34 cellular contexts compared by ENCODE assay signal in genomic region chr10:101896466-101896865, GRCh38. TPM values are rescaled to one million over a fixed set of nuclear protein-coding genes. Genes with fewer than 3 reads are reported as not detected.
A peak's percentile ranks its signal among the peaks of the same experiment; 100 is the strongest.
DNase-seq lines count a peak whose midpoint lies in the region; ATAC-seq and TF ChIP-seq lines count a peak whose summit lies in the region.
"Had no signal": no experiment of that assay in that cellular context is flagged by ENCODE, and none has a peak within 500 bp of the region (broad histone marks: within the 10 kb centered on the region; RNA-seq: fewer than 3 reads in every experiment).

No MANE protein-coding gene starts in this region.

- H3K9me3 Mint-ChIP-seq in MCF 10A (ENCODE audit: unreplicated experiment): no peaks in the 10 kb centered on the region
- no peaks in the 10 kb centered on the region for H3K9me3 Mint-ChIP-seq in effector memory CD8-positive, alpha-beta T cell
- H3K9me3 Mint-ChIP-seq in memory B cell: no peaks in the 10 kb centered on the region
- no peaks in the 10 kb centered on the region for H3K9me3 Mint-ChIP-seq in T-cell
- H3K9me3 Mint-ChIP-seq: CD8-positive, alpha-beta T cell had no signal

- H3K4me3 ChIP-seq in mammary epithelial cell (replicated peaks in 1 of 3; ENCODE audit: insufficient read depth in 1 of 3, low read depth in 2 of 3, low read length in 3 of 3): no peak overlapping the region
- H3K4me3 ChIP-seq in GM23248: no peak overlapping the region
- H3K4me3 ChIP-seq: A549, esophagus squamous epithelium, gastroesophageal sphincter, Peyer's patch, tibial artery, vagina had no signal

- BruUV-seq in mammary epithelial cell (replicated peaks; lab: Mats Ljungman, UMichigan): no TSS peak
- no TSS peak for BruUV-seq in MCF 10A (replicated peaks; lab: Mats Ljungman, UMichigan)

- no peak for TF ChIP-seq CTCF in mammary epithelial cell (conservative IDR thresholded peaks at IDR 0.05 in 1 of 2, IDR thresholded peaks at IDR 0.05 in 1 of 2; ENCODE audit: extremely low read depth in 1 of 2, insufficient read depth in 1 of 2, low read depth in 1 of 2, low read length in 2 of 2)
- TF ChIP-seq CTCF in MCF 10A (IDR thresholded peaks at IDR 0.05; ENCODE audit: unreplicated experiment): no peak

- CTCF ChIA-PET in mammary epithelial cell (lab: Charles Lee; ENCODE audit: low non-redundant PET) (interaction anchor here (0.9 kb wide), 1 partner anchor 55 kb away, joined by 8 read pairs; no protein-coding TSS in a partner anchor), MCF 10A (lab: Yijun Ruan, JAX) (interaction anchor here (1.4 to 2.4 kb wide), 3 partner anchors 104 to 176 kb away, joined by 3 to 11 read pairs (median 5); no protein-coding TSS in a partner anchor), T-cell (lab: Charles Lee) (interaction anchor here in 1 of 2 donors (2.7 kb wide), 1 partner anchor 7 kb away, joined by 10 read pairs; no protein-coding TSS in a partner anchor)

- ATAC-seq in effector memory CD8-positive, alpha-beta T cell (replicated peaks): no peak
- ATAC-seq in memory B cell (ENCODE audit: low read depth) (no peak), T-cell (replicated peaks in 1 of 4) (no peak)
- ATAC-seq: A549; activated CD4-positive, alpha-beta T cell treated with anti-CD3 and anti-CD28 coated beads for 36 hours; CD8-positive, alpha-beta T cell; gastroesophageal sphincter; left lobe of liver; sciatic nerve had no signal

- WGBS in mammary epithelial cell (ENCODE audit: low coverage, missing lambda C conversion rate): 100% methylated on average over 1 of the region's 1 CpG
- 94 to 100% methylated on average over 1 of the region's 1 CpG for WGBS in GM23248 (ENCODE audit: low coverage in 1 of 2, low lambda C conversion rate in 2 of 2, missing lambda C conversion rate in 2 of 2), 2 experiments

- dilution Hi-C loops in mammary epithelial cell (cut with HindIII; ENCODE audit: low sequenced_read_pairs): no loop called here

- H3K4me2 ChIP-seq in mammary epithelial cell (ENCODE audit: insufficient read depth, low read depth, low read length) (no peak overlapping the region), GM23248 (ENCODE audit: unreplicated experiment) (no peak overlapping the region)
- H3K4me2 ChIP-seq: A549 had no signal

- H3F3A ChIP-seq in GM23248 (ENCODE audit: insufficient read depth): peaks cover 11% of the 10 kb centered on the region; the same call in 1 of the 2 replicates

- no peaks in the 10 kb centered on the region for H3K79me2 ChIP-seq in mammary epithelial cell (ENCODE audit: insufficient read depth, low read length)
- no peaks in the 10 kb centered on the region for H3K79me2 ChIP-seq in GM23248 (ENCODE audit: insufficient read depth)

- H3K36me3 ChIP-seq in mammary epithelial cell (ENCODE audit: insufficient read depth, low read length) (peaks cover 3% of the 10 kb centered on the region), GM23248 (ENCODE audit: low read depth) (no peaks in the 10 kb centered on the region)
- H3K36me3 ChIP-seq: gastroesophageal sphincter, Peyer's patch, vagina had no signal

- in situ Hi-C loops in mammary epithelial cell (cut with MboI; ENCODE audit: low sequenced_read_pairs in 2 of 2): no loop called here
- in situ Hi-C loops in GM23248 (cut with MboI): no loop called here

- H4K20me1 ChIP-seq in mammary epithelial cell (ENCODE audit: insufficient read depth, low read length) (no peaks in the 10 kb centered on the region), GM23248 (ENCODE audit: insufficient read depth) (no peaks in the 10 kb centered on the region; the same call in 1 of the 2 replicates)

- no peaks in the 10 kb centered on the region for H3K9me2 ChIP-seq in GM23248 (ENCODE audit: insufficient read depth)

- H3K4me3 Mint-ChIP-seq in MCF 10A (ENCODE audit: unreplicated experiment) (no peak overlapping the region), memory B cell (no peak overlapping the region), T-cell (no peak overlapping the region)
- no peak overlapping the region for H3K4me3 Mint-ChIP-seq in effector memory CD8-positive, alpha-beta T cell
- H3K4me3 Mint-ChIP-seq: activated CD4-positive, alpha-beta T cell treated with anti-CD3 and anti-CD28 coated beads for 36 hours; activated naive CD8-positive, alpha-beta T cell; CD8-positive, alpha-beta T cell had no signal

- H3K4me1 ChIP-seq in mammary epithelial cell (ENCODE audit: insufficient read depth, low read length) (peaks cover 9% of the 10 kb centered on the region), GM23248 (ENCODE audit: insufficient read depth) (no peaks in the 10 kb centered on the region)
- H3K4me1 ChIP-seq: tibial artery, vagina had no signal

- no peak overlapping the region for H3K9ac ChIP-seq in mammary epithelial cell (ENCODE audit: insufficient read depth, low read length)
- H3K9ac ChIP-seq in GM23248: no peak overlapping the region

- H2AFZ ChIP-seq in mammary epithelial cell (ENCODE audit: low read depth, low read length) (no peak overlapping the region), GM23248 (no peak overlapping the region)

- H3K9me3 ChIP-seq in mammary epithelial cell (replicated peaks; ENCODE audit: insufficient read depth, low read length) (no peaks in the 10 kb centered on the region), GM23248 (ENCODE audit: low read depth) (no peaks in the 10 kb centered on the region)
- H3K9me3 ChIP-seq: A549, esophagus squamous epithelium, gastroesophageal sphincter, Peyer's patch, tibial artery, vagina had no signal

- H3K4me1 Mint-ChIP-seq in MCF 10A (ENCODE audit: insufficient read depth, unreplicated experiment) (peaks cover 4% of the 10 kb centered on the region), memory B cell (peaks cover 44% of the 10 kb centered on the region), T-cell (peaks cover 7 to 16% (median 8%) of the 10 kb centered on the region in 3 donors)
- peaks cover 7 to 15% of the 10 kb centered on the region in 2 donors for H3K4me1 Mint-ChIP-seq in effector memory CD8-positive, alpha-beta T cell (ENCODE audit: low read depth in 2 of 2)

- POLR2A ChIA-PET in MCF 10A (lab: Yijun Ruan, JAX) (interaction anchor here (0.5 to 1.0 kb wide), 4 partner anchors 27 to 137 kb away, joined by 3 to 5 read pairs (median 4); no protein-coding TSS in a partner anchor), T-cell (lab: Charles Lee) (no interaction called here)

- no peak overlapping the region for H3K27ac ChIP-seq in mammary epithelial cell (ENCODE audit: insufficient read depth, low read depth, low read length)
- H3K27ac ChIP-seq in GM23248: no peak overlapping the region
- H3K27ac ChIP-seq: A549, esophagus squamous epithelium, gastroesophageal sphincter, Peyer's patch, tibial artery, vagina had no signal

- H3K27ac Mint-ChIP-seq in MCF 10A (ENCODE audit: low read depth, unreplicated experiment): no peak overlapping the region
- H3K27ac Mint-ChIP-seq in effector memory CD8-positive, alpha-beta T cell: peak overlapping the region; percentile 5 to 44
- peak overlapping the region; percentile 67 for H3K27ac Mint-ChIP-seq in memory B cell
- H3K27ac Mint-ChIP-seq in T-cell: peak overlapping the region in 1 of 2 donors; percentile 36
- H3K27ac Mint-ChIP-seq: activated CD4-positive, alpha-beta T cell treated with anti-CD3 and anti-CD28 coated beads for 36 hours; activated naive CD8-positive, alpha-beta T cell; CD8-positive, alpha-beta T cell had no signal

- H3K27me3 ChIP-seq in mammary epithelial cell (ENCODE audit: insufficient read depth, low read length): no peaks in the 10 kb centered on the region
- no peaks in the 10 kb centered on the region for H3K27me3 ChIP-seq in GM23248 (replicated peaks; ENCODE audit: insufficient read depth)
- H3K27me3 ChIP-seq: esophagus squamous epithelium, gastroesophageal sphincter, Peyer's patch, tibial artery, vagina had no signal

- H3K36me3 Mint-ChIP-seq in MCF 10A (ENCODE audit: insufficient read depth, unreplicated experiment) (peaks cover 10% of the 10 kb centered on the region), memory B cell (peaks cover 3% of the 10 kb centered on the region), T-cell (peaks cover 5% of the 10 kb centered on the region)
- no peaks in the 10 kb centered on the region for H3K36me3 Mint-ChIP-seq in effector memory CD8-positive, alpha-beta T cell (ENCODE audit: insufficient read depth)

- DNase-seq in mammary epithelial cell (peak; percentile 42), MCF 10A (ENCODE audit: unreplicated experiment) (no peak), GM23248 (peak; percentile 24), memory B cell (ENCODE audit: low spot score in 2 of 2) (no peak), T-cell (no peak), NCI-H2227 treated with DMSO at 0.1 percent for 48 hours (lab: John Stamatoyannopoulos, UW) (no peak)
- DNase-seq in effector memory CD8-positive, alpha-beta T cell: no peak
- DNase-seq in activated CD4-positive, alpha-beta T cell treated with anti-CD3 and anti-CD28 coated beads for 48 hours: no peak
- DNase-seq: activated CD4-positive, alpha-beta T cell treated with anti-CD3 and anti-CD28 coated beads for 36 hours; activated CD8-positive, alpha-beta memory T cell treated with anti-CD3 and anti-CD28 coated beads for 24 hours; activated T-cell treated with anti-CD3 and anti-CD28 coated beads for 4 hours; CD8-positive, alpha-beta T cell; cerebellar nuclear complex; DMS 273 treated with DMSO at 0.1 percent for 48 hours; esophagus squamous epithelium; HCEC 1CT; hippocampal formation; MV-4-11; NCI-H1436 treated with DMSO at 0.1 percent for 48 hours; NCI-H446; NCI-H748 treated with DMSO at 0.1 percent for 48 hours; Peyer's patch; SIG-M5; stimulated activated CD4-positive, alpha-beta T cell treated with anti-CD3 and anti-CD28 coated beads, Interleukin-12 subunit alpha, Interleukin-12 subunit beta, amount 100 ng/mL, for 4 hours; stimulated activated CD4-positive, alpha-beta T cell treated with anti-CD3 and anti-CD28 coated beads, Interleukin-2, amount 100 ng/mL, for 48 hours; SW 1271; T-helper 9 cell; tibial artery had no signal

- intact Hi-C loops in mammary epithelial cell (cut with micrococcal nuclease) (no loop called here), MCF 10A (cut with micrococcal nuclease) (no loop called here)

- no peaks in the 10 kb centered on the region for H3K27me3 Mint-ChIP-seq in MCF 10A (ENCODE audit: insufficient read depth, unreplicated experiment)
- H3K27me3 Mint-ChIP-seq in effector memory CD8-positive, alpha-beta T cell: no peaks in the 10 kb centered on the region
- no peaks in the 10 kb centered on the region for H3K27me3 Mint-ChIP-seq in memory B cell
- H3K27me3 Mint-ChIP-seq in T-cell: no peaks in the 10 kb centered on the region
- H3K27me3 Mint-ChIP-seq: activated CD4-positive, alpha-beta T cell treated with anti-CD3 and anti-CD28 coated beads for 36 hours; activated naive CD8-positive, alpha-beta T cell had no signal

RNA-seq across cellular contexts. Expression of gene KCNIP2, which starts 52.9 kb away (rescaled TPM):
- 1 to 10 TPM in 1 of 2 donors, under 1 TPM in 1; 0.67 to 1.9 TPM for total RNA-seq in mammary epithelial cell
- polyA plus RNA-seq in mammary epithelial cell: 0.22 TPM
- 2.0 TPM for polyA minus RNA-seq in mammary epithelial cell
- 2.1 and 2.6 TPM in 2 replicates for total RNA-seq in MCF 10A (2022)
- total RNA-seq in GM23248 (2014; rRNA removed; shearing (Covaris generic)): 0.22 TPM in 1 of 2 replicates, not detected in the other
- 0.15 and 0.24 TPM in 2 replicates for polyA plus RNA-seq in GM23248 (2016; fragmentation: Nextera tagmentation; extraction: Ambion mirVana)
- 1 to 10 TPM; 2.0 to 3.4 (median 3.1) TPM for total RNA-seq in T-cell

Comparison
In these comparisons a context has a peak if more than half of its experiments do, and no peak if none do; other contexts are left out.
1. DNase-seq: peak in mammary epithelial cell (single experiment) and GM23248 (single experiment); none in MCF 10A (single experiment), effector memory CD8-positive, alpha-beta T cell (0 of 3), memory B cell (0 of 2), activated CD4-positive, alpha-beta T cell treated with anti-CD3 and anti-CD28 coated beads for 48 hours (single experiment), T-cell (0 of 34) and NCI-H2227 treated with DMSO at 0.1 percent for 48 hours (single experiment).